16 cellular contexts compared by ENCODE assay signal in genomic region chr7:29924006-29924405, GRCh38.
A peak's percentile ranks its signal among the peaks of the same experiment; 100 is the strongest.
DNase-seq lines count a peak whose midpoint lies in the region; ATAC-seq and TF ChIP-seq lines count a peak whose summit lies in the region.
"Had no signal": no experiment of that assay in that cellular context is flagged by ENCODE, and none has a peak within 500 bp of the region (broad histone marks: within the 10 kb centered on the region; RNA-seq: fewer than 3 reads in every experiment).

No MANE protein-coding gene starts in this region.

- TF ChIP-seq POLR2A in breast epithelium (IDR thresholded peaks at IDR 0.05): no peak

- 90 to 92% methylated on average over 9 of the region's 9 CpGs for WGBS in GM23248 (ENCODE audit: low coverage in 1 of 2, low lambda C conversion rate in 2 of 2, missing lambda C conversion rate in 2 of 2), 2 experiments

- H2AFZ ChIP-seq in GM23248: no peak overlapping the region

- no peaks in the 10 kb centered on the region for H3F3A ChIP-seq in GM23248 (ENCODE audit: insufficient read depth)

- no peak overlapping the region for H3K9ac ChIP-seq in GM23248
- H3K9ac ChIP-seq: BLaER1 treated with 17β-estradiol and CSF1 and Interleukin-3, amounts not matched to agents 10 nM and 100 nM had no signal

- H3K79me2 ChIP-seq in GM23248 (ENCODE audit: insufficient read depth): no peaks in the 10 kb centered on the region

- H3K27me3 ChIP-seq in breast epithelium (no peaks in the 10 kb centered on the region), GM23248 (replicated peaks; ENCODE audit: insufficient read depth) (no peaks in the 10 kb centered on the region)
- H3K27me3 ChIP-seq: BLaER1 treated with 17β-estradiol and CSF1 and Interleukin-3, amounts not matched to agents 10 nM and 100 nM; MG63; Peyer's patch had no signal

- POLR2A ChIA-PET in MCF 10A (lab: Yijun Ruan, JAX): no interaction called here

- H3K27ac ChIP-seq in breast epithelium: no peak overlapping the region
- peak overlapping the region; percentile 77 for H3K27ac ChIP-seq in angular gyrus (ENCODE audit: low read depth, low read length)
- no peak overlapping the region for H3K27ac ChIP-seq in GM23248
- H3K27ac ChIP-seq: BLaER1 treated with 17β-estradiol and CSF1 and Interleukin-3, amounts not matched to agents 10 nM and 100 nM; Peyer's patch had no signal

- H3K27ac Mint-ChIP-seq in MCF 10A (ENCODE audit: low read depth, unreplicated experiment): peak overlapping the region; percentile 13
- peak overlapping the region; percentile 11 for H3K27ac Mint-ChIP-seq in stimulated activated memory B cell treated with anti-CD40 and anti-IgM and Interleukin-4, amounts not matched to agents 10 μg/mL and 1 μg/mL and 100 μg/mL, for 72 hours
- no peak overlapping the region for H3K27ac Mint-ChIP-seq in CD14-positive monocyte

- H3K9me3 Mint-ChIP-seq in MCF 10A (ENCODE audit: unreplicated experiment) (no peaks in the 10 kb centered on the region), CD14-positive monocyte (no peaks in the 10 kb centered on the region)
- no peaks in the 10 kb centered on the region for H3K9me3 Mint-ChIP-seq in stimulated activated memory B cell treated with anti-CD40 and anti-IgM and Interleukin-4, amounts not matched to agents 10 μg/mL and 1 μg/mL and 100 μg/mL, for 72 hours

- BruUV-seq in MCF 10A (replicated peaks; lab: Mats Ljungman, UMichigan): no TSS peak

- in situ Hi-C loops in GM23248 (cut with MboI): no loop called here

- no peaks in the 10 kb centered on the region for H3K4me1 ChIP-seq in breast epithelium
- H3K4me1 ChIP-seq in GM23248 (ENCODE audit: insufficient read depth): no peaks in the 10 kb centered on the region
- H3K4me1 ChIP-seq: BLaER1 treated with 17β-estradiol and CSF1 and Interleukin-3, amounts not matched to agents 10 nM and 100 nM; Peyer's patch had no signal

- no peaks in the 10 kb centered on the region for H3K9me3 ChIP-seq in breast epithelium
- no peaks in the 10 kb centered on the region for H3K9me3 ChIP-seq in GM23248 (ENCODE audit: low read depth)
- H3K9me3 ChIP-seq: BLaER1 treated with 17β-estradiol and CSF1 and Interleukin-3, amounts not matched to agents 10 nM and 100 nM; MG63; Peyer's patch had no signal

- H3K4me3 ChIP-seq in breast epithelium (no peak overlapping the region), GM23248 (no peak overlapping the region)
- H3K4me3 ChIP-seq: BLaER1 treated with 17β-estradiol and CSF1 and Interleukin-3, amounts not matched to agents 10 nM and 100 nM; MG63; Peyer's patch had no signal

- H3K36me3 ChIP-seq in breast epithelium (peaks cover 11% of the 10 kb centered on the region), GM23248 (ENCODE audit: low read depth) (peaks cover 26% of the 10 kb centered on the region; the same call in 1 of the 2 replicates)
- H3K36me3 ChIP-seq: BLaER1 treated with 17β-estradiol and CSF1 and Interleukin-3, amounts not matched to agents 10 nM and 100 nM; MG63; Peyer's patch had no signal

- intact Hi-C loops in MCF 10A (cut with micrococcal nuclease): loop anchor here (5.0 kb wide), 2 partner anchors 162 to 1002 kb away; no protein-coding TSS in a partner anchor
- intact Hi-C loops in breast epithelium (cut with DNase I; ENCODE audit: low total_unique reads): no loop called here
- intact Hi-C loops in CD14-positive monocyte (cut with micrococcal nuclease): no loop called here

- H4K20me1 ChIP-seq in GM23248 (ENCODE audit: insufficient read depth): no peaks in the 10 kb centered on the region
- H4K20me1 ChIP-seq: BLaER1 treated with 17β-estradiol and CSF1 and Interleukin-3, amounts not matched to agents 10 nM and 100 nM had no signal

- no peaks in the 10 kb centered on the region for H3K9me2 ChIP-seq in GM23248 (ENCODE audit: insufficient read depth)

- DNase-seq in MCF 10A (ENCODE audit: unreplicated experiment) (no peak), breast epithelium (ENCODE audit: low spot score in 2 of 2) (no peak), kidney tubule cell (ENCODE audit: low spot score) (peak; percentile 60), CD14-positive monocyte (ENCODE audit: low spot score) (no peak), GM23248 (no peak)
- no peak for DNase-seq in activated CD8-positive, alpha-beta memory T cell treated with anti-CD3 and anti-CD28 coated beads for 24 hours
- DNase-seq: DMS153, HCEC 1CT, MG63, NCI-H1105, NCI-H1694 treated with DMSO at 0.1 percent for 48 hours, Peyer's patch, SIG-M5 had no signal

- H3K4me2 ChIP-seq in GM23248 (ENCODE audit: unreplicated experiment): no peak overlapping the region
- H3K4me2 ChIP-seq: BLaER1 treated with 17β-estradiol and CSF1 and Interleukin-3, amounts not matched to agents 10 nM and 100 nM had no signal

- H3K27me3 Mint-ChIP-seq in MCF 10A (ENCODE audit: insufficient read depth, unreplicated experiment): peaks cover 12% of the 10 kb centered on the region
- H3K27me3 Mint-ChIP-seq in stimulated activated memory B cell treated with anti-CD40 and anti-IgM and Interleukin-4, amounts not matched to agents 10 μg/mL and 1 μg/mL and 100 μg/mL, for 72 hours: no peaks in the 10 kb centered on the region
- H3K27me3 Mint-ChIP-seq in CD14-positive monocyte (ENCODE audit: low read depth in 3 of 3): peaks cover 0 to 1% (median 1%) of the 10 kb centered on the region in 3 donors

- H3K4me3 Mint-ChIP-seq in MCF 10A (ENCODE audit: unreplicated experiment) (no peak overlapping the region), CD14-positive monocyte (no peak overlapping the region)
- no peak overlapping the region for H3K4me3 Mint-ChIP-seq in stimulated activated memory B cell treated with anti-CD40 and anti-IgM and Interleukin-4, amounts not matched to agents 10 μg/mL and 1 μg/mL and 100 μg/mL, for 72 hours

- H3K4me1 Mint-ChIP-seq in MCF 10A (ENCODE audit: insufficient read depth, unreplicated experiment) (peaks cover 3% of the 10 kb centered on the region), CD14-positive monocyte (no peaks in the 10 kb centered on the region)
- H3K4me1 Mint-ChIP-seq in stimulated activated memory B cell treated with anti-CD40 and anti-IgM and Interleukin-4, amounts not matched to agents 10 μg/mL and 1 μg/mL and 100 μg/mL, for 72 hours: no peaks in the 10 kb centered on the region

- CTCF ChIA-PET in MCF 10A (lab: Yijun Ruan, JAX): interaction anchor here (0.6 to 4.5 kb wide), 4 partner anchors 11 to 1366 kb away, joined by 3 to 59 read pairs (median 3); no protein-coding TSS in a partner anchor

- TF ChIP-seq CTCF in MCF 10A (IDR thresholded peaks at IDR 0.05; ENCODE audit: unreplicated experiment) (no peak), breast epithelium (IDR thresholded peaks at IDR 0.05) (no peak), CD14-positive monocyte (IDR thresholded peaks at IDR 0.05) (no peak)

- H3K36me3 Mint-ChIP-seq in MCF 10A (ENCODE audit: insufficient read depth, unreplicated experiment) (peaks cover 7% of the 10 kb centered on the region), CD14-positive monocyte (peaks cover 24 to 32% of the 10 kb centered on the region in 2 donors)
- peaks cover 59% of the 10 kb centered on the region for H3K36me3 Mint-ChIP-seq in stimulated activated memory B cell treated with anti-CD40 and anti-IgM and Interleukin-4, amounts not matched to agents 10 μg/mL and 1 μg/mL and 100 μg/mL, for 72 hours

- no peak for ATAC-seq in stimulated activated memory B cell treated with anti-CD40 and anti-IgM and Interleukin-4, amounts not matched to agents 10 μg/mL and 1 μg/mL and 100 μg/mL, for 72 hours

Comparison
In these comparisons a context has a peak if more than half of its experiments do, and no peak if none do; other contexts are left out.
1. H3K27ac Mint-ChIP-seq: peak in MCF 10A (single experiment) and stimulated activated memory B cell treated with anti-CD40 and anti-IgM and Interleukin-4, amounts not matched to agents 10 μg/mL and 1 μg/mL and 100 μg/mL, for 72 hours (single experiment); none in CD14-positive monocyte (0 of 7).